In genomic region chr14:68491793-68492192, GRCh38 we compare ENCODE assay signal across 21 cellular contexts.
DNase-seq lines count a peak whose midpoint lies in the region; ATAC-seq and TF ChIP-seq lines count a peak whose summit lies in the region.
"Had no signal": no experiment of that assay in that cellular context is flagged by ENCODE, and none has a peak within 500 bp of the region (broad histone marks: within the 10 kb centered on the region; RNA-seq: fewer than 3 reads in every experiment).

No MANE protein-coding gene starts in this region.

- H3K27ac Mint-ChIP-seq in GM23338 (no peak overlapping the region), endodermal cell (no peak overlapping the region), nephron (peak overlapping the region; percentile 88 to 97 (median 93))
- H3K27ac Mint-ChIP-seq in CD4-positive, alpha-beta memory T cell = peak overlapping the region in 2 of 7 donors; percentile 28 to 55

- TF ChIP-seq POLR2A in spleen (IDR thresholded peaks at IDR 0.05) = no peak

- no peaks in the 10 kb centered on the region for H3F3A ChIP-seq in GM23338 (replicated peaks; ENCODE audit: low read depth)

- peaks cover 43% of the 10 kb centered on the region for H3K4me1 Mint-ChIP-seq in GM23338
- peaks cover 14% of the 10 kb centered on the region for H3K4me1 Mint-ChIP-seq in endodermal cell
- peaks cover 58% of the 10 kb centered on the region for H3K4me1 Mint-ChIP-seq in nephron
- H3K4me1 Mint-ChIP-seq in CD4-positive, alpha-beta memory T cell = peaks cover 21 to 30% (median 22%) of the 10 kb centered on the region in 4 donors

- H2AFZ ChIP-seq in GM23338 = no peak overlapping the region

- H3K4me3 Mint-ChIP-seq in GM23338 (no peak overlapping the region), endodermal cell (no peak overlapping the region), nephron (no peak overlapping the region)
- no peak overlapping the region for H3K4me3 Mint-ChIP-seq in CD4-positive, alpha-beta memory T cell

- H3K36me3 ChIP-seq in GM06990 (ENCODE audit: control insufficient read depth, insufficient read depth, low read length) = no peaks in the 10 kb centered on the region
- no peaks in the 10 kb centered on the region for H3K36me3 ChIP-seq in GM23338 (ENCODE audit: insufficient read depth)
- no peaks in the 10 kb centered on the region for H3K36me3 ChIP-seq in endodermal cell (ENCODE audit: control insufficient read depth, insufficient read depth, low read length)
- no peaks in the 10 kb centered on the region for H3K36me3 ChIP-seq in spleen
- no peaks in the 10 kb centered on the region for H3K36me3 ChIP-seq in CD4-positive, alpha-beta memory T cell (ENCODE audit: insufficient read depth, low read length)
- H3K36me3 ChIP-seq: BLaER1, HAP-1 had no signal

- H3K4me2 ChIP-seq in GM23338 = no peak overlapping the region
- H3K4me2 ChIP-seq: BLaER1, KMS-11 had no signal

- H3K79me2 ChIP-seq in GM23338 (replicated peaks; ENCODE audit: insufficient read depth) = no peaks in the 10 kb centered on the region

- H4K20me1 ChIP-seq in GM23338 (replicated peaks; ENCODE audit: insufficient read depth) = no peaks in the 10 kb centered on the region
- H4K20me1 ChIP-seq: BLaER1 had no signal

- no peak for DNase-seq in GM06990 (ENCODE audit: extremely low read depth, insufficient read length)
- peak; percentile 34 for DNase-seq in GM23338 (ENCODE audit: low spot score)
- DNase-seq in endodermal cell = no peak
- DNase-seq in DMS153 (lab: John Stamatoyannopoulos, UW) = no peak
- no peak for DNase-seq in spleen
- no peak for DNase-seq in CD4-positive, alpha-beta memory T cell
- DNase-seq in activated CD4-positive, CD25-positive, alpha-beta regulatory T cell treated with anti-CD3 and anti-CD28 coated beads, Interleukin-2, amount 50 U/mL, for 72 hours = no peak
- DNase-seq: 8988T, DMS 273 treated with DMSO at 0.1 percent for 48 hours, NCI-H1092, NCI-H146, NCI-H2081, NCI-H510A, NCI-H774, PC-3 had no signal

- WGBS in endodermal cell (ENCODE audit: insufficient coverage in 1 of 2, insufficient read length in 1 of 2), 2 experiments = 94 to 95% methylated on average over 6 of the region's 6 CpGs
- WGBS in spleen, 5 donors = 84 to 95% (median 92%) methylated on average over 6 of the region's 6 CpGs

- H3K4me1 ChIP-seq in GM23338 (ENCODE audit: insufficient read depth) = peaks cover 34% of the 10 kb centered on the region
- H3K4me1 ChIP-seq in endodermal cell (ENCODE audit: control insufficient read depth, insufficient read depth, low read length) = peaks cover 2% of the 10 kb centered on the region
- peaks cover 9 to 42% (median 16%) of the 10 kb centered on the region in 6 donors for H3K4me1 ChIP-seq in spleen
- H3K4me1 ChIP-seq in CD4-positive, alpha-beta memory T cell (ENCODE audit: insufficient read depth, low read length) = no peaks in the 10 kb centered on the region
- H3K4me1 ChIP-seq: HAP-1 had no signal

- no peaks in the 10 kb centered on the region for H3K9me3 ChIP-seq in endodermal cell (ENCODE audit: control insufficient read depth, low read length)
- H3K9me3 ChIP-seq in spleen = no peaks in the 10 kb centered on the region
- H3K9me3 ChIP-seq in CD4-positive, alpha-beta memory T cell (ENCODE audit: control insufficient read depth in 1 of 2, low read length in 2 of 2) = no peaks in the 10 kb centered on the region
- H3K9me3 ChIP-seq: BLaER1, HAP-1 had no signal

- intact Hi-C loops in spleen (cut with DNase I; ENCODE audit: low total_unique reads) = no loop called here
- intact Hi-C loops in CD4-positive, alpha-beta memory T cell (cut with micrococcal nuclease) = no loop called here

- H3K36me3 Mint-ChIP-seq in GM23338 (ENCODE audit: low read depth) (no peaks in the 10 kb centered on the region), endodermal cell (ENCODE audit: low read depth) (no peaks in the 10 kb centered on the region), nephron (ENCODE audit: low read depth) (no peaks in the 10 kb centered on the region)
- H3K36me3 Mint-ChIP-seq in CD4-positive, alpha-beta memory T cell = peaks cover 0 to 2% of the 10 kb centered on the region in 2 donors

- H3K27ac ChIP-seq in GM23338 (ENCODE audit: low read depth) (no peak overlapping the region), endodermal cell (ENCODE audit: low read depth, low read length) (no peak overlapping the region), spleen (no peak overlapping the region)
- H3K27ac ChIP-seq in CD4-positive, alpha-beta memory T cell (ENCODE audit: low read depth, low read length) = no peak overlapping the region
- H3K27ac ChIP-seq: BLaER1, KMS-11, RWPE1 had no signal

- no peak overlapping the region for H3K9ac ChIP-seq in endodermal cell (ENCODE audit: extremely low read depth, low read length, poor library complexity, severe bottlenecking)
- H3K9ac ChIP-seq: BLaER1, KMS-11 had no signal

- TF ChIP-seq CTCF in GM06990 (IDR thresholded peaks at IDR 0.05; ENCODE audit: insufficient read depth, low read length, poor library complexity, severe bottlenecking) = peak; percentile 31
- peak in 1 of 2 experiments; percentile 65; a peak in 3 of 4 replicates for TF ChIP-seq CTCF in GM23338 (conservative IDR thresholded peaks at IDR 0.05; ENCODE audit: low read depth in 2 of 2)
- peak; percentile 50 for TF ChIP-seq CTCF in endodermal cell (conservative IDR thresholded peaks at IDR 0.05)
- no peak for TF ChIP-seq CTCF in nephron (IDR thresholded peaks at IDR 0.05; ENCODE audit: unreplicated experiment in 3 of 3)
- no peak for TF ChIP-seq CTCF in spleen (IDR thresholded peaks at IDR 0.05 in 8 of 11, conservative IDR thresholded peaks at IDR 0.05 in 3 of 11)

- peak; percentile 69 for ATAC-seq in GM23338
- ATAC-seq: HepG2, PC-3 had no signal

- POLR2A ChIA-PET in CD4-positive, alpha-beta memory T cell (lab: Charles Lee; ENCODE audit: partially characterized antibody) = interaction anchor here (0.8 to 2.9 kb wide), 3 partner anchors 8 to 209 kb away, joined by 3 to 9 read pairs (median 5); no protein-coding TSS in a partner anchor

- no peak overlapping the region for H3K4me3 ChIP-seq in GM06990 (replicated peaks; ENCODE audit: low read depth, low read length)
- no peak overlapping the region for H3K4me3 ChIP-seq in GM23338
- H3K4me3 ChIP-seq in endodermal cell (ENCODE audit: low read length) = no peak overlapping the region
- no peak overlapping the region for H3K4me3 ChIP-seq in spleen
- H3K4me3 ChIP-seq in CD4-positive, alpha-beta memory T cell (ENCODE audit: low read length in 2 of 2) = no peak overlapping the region
- H3K4me3 ChIP-seq: BLaER1, HAP-1 had no signal

- H3K9me3 Mint-ChIP-seq in GM23338 = no peaks in the 10 kb centered on the region
- no peaks in the 10 kb centered on the region for H3K9me3 Mint-ChIP-seq in endodermal cell
- no peaks in the 10 kb centered on the region for H3K9me3 Mint-ChIP-seq in nephron
- no peaks in the 10 kb centered on the region for H3K9me3 Mint-ChIP-seq in CD4-positive, alpha-beta memory T cell

- CTCF ChIA-PET in CD4-positive, alpha-beta memory T cell (lab: Charles Lee; ENCODE audit: partially characterized antibody) = interaction anchor here (1.1 kb wide), 2 partner anchors 15 to 208 kb away, joined by 3 to 4 read pairs; no protein-coding TSS in a partner anchor

- H3K27me3 ChIP-seq in GM06990 (replicated peaks; ENCODE audit: control insufficient read depth, insufficient read depth, low read length) (no peaks in the 10 kb centered on the region), GM23338 (ENCODE audit: insufficient read depth) (no peaks in the 10 kb centered on the region), endodermal cell (ENCODE audit: control insufficient read depth, insufficient read depth, low read length, poor library complexity, severe bottlenecking) (no peaks in the 10 kb centered on the region), spleen (replicated peaks in 1 of 7) (no peaks in the 10 kb centered on the region)
- H3K27me3 ChIP-seq in CD4-positive, alpha-beta memory T cell (ENCODE audit: insufficient read depth, low read length) = no peaks in the 10 kb centered on the region
- H3K27me3 ChIP-seq: BLaER1 had no signal

- peaks cover 6% of the 10 kb centered on the region; the same call in 1 of the 2 replicates for H3K9me2 ChIP-seq in GM23338 (ENCODE audit: insufficient read depth)

- H3K27me3 Mint-ChIP-seq in GM23338 (ENCODE audit: insufficient read depth, low read depth, poor library complexity) = peaks cover 9% of the 10 kb centered on the region
- peaks cover 5% of the 10 kb centered on the region for H3K27me3 Mint-ChIP-seq in endodermal cell (ENCODE audit: insufficient read depth)
- peaks cover 4% of the 10 kb centered on the region for H3K27me3 Mint-ChIP-seq in nephron (ENCODE audit: low read depth)
- no peaks in the 10 kb centered on the region for H3K27me3 Mint-ChIP-seq in CD4-positive, alpha-beta memory T cell

TF ChIP-seq in GM23338, 12 proteins besides CTCF, POLR2A, EP300 and RAD21:
- TF ChIP-seq JUNB (IDR thresholded peaks at IDR 0.05; ENCODE audit: unreplicated experiment) (no peak), POLR2AphosphoS5 (IDR thresholded peaks at IDR 0.05; ENCODE audit: low read depth) (no peak), ZNF114 (CRISPR knock-in tag; IDR thresholded peaks at IDR 0.05) (no peak), ZNF331 (CRISPR knock-in tag; IDR thresholded peaks at IDR 0.05; ENCODE audit: low read depth) (no peak)
- TF ChIP-seq, protein P1, sequence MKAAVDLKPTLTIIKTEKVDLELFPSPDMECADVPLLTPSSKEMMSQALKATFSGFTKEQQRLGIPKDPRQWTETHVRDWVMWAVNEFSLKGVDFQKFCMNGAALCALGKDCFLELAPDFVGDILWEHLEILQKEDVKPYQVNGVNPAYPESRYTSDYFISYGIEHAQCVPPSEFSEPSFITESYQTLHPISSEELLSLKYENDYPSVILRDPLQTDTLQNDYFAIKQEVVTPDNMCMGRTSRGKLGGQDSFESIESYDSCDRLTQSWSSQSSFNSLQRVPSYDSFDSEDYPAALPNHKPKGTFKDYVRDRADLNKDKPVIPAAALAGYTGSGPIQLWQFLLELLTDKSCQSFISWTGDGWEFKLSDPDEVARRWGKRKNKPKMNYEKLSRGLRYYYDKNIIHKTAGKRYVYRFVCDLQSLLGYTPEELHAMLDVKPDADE (IDR thresholded peaks at IDR 0.05) = no peak

Comparison
In these comparisons a context has a peak if more than half of its experiments do, and no peak if none do; other contexts are left out.
1. CTCF ChIP-seq: peak in GM06990 (single experiment) and endodermal cell (single experiment); none in nephron (0 of 3) and spleen (0 of 11).
2. H3K27ac Mint-ChIP-seq: peak in nephron (3 of 3); none in GM23338 (single experiment) and endodermal cell (single experiment).